In the genomic region with DNA sequence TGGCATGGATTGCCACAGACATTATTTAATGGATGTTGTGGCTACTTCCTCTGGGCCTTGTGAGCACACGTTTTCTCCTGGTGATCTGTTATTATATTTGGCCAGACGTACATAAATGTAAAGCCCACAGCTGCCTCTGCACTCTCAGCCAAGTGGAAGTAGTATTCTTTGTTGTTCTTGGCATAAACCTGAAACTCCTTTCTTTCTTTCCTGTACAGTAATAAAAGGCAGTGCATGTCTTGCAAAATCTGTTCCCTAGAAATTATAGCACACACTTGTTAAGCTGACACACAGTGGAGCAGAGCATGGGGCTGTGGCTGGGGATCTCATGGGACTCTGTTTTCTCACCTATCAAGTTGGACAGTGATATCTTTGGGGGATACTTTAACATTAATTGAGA, we compare ENCODE assay signal across 15 cellular contexts. TPM values are rescaled to one million over a fixed set of nuclear protein-coding genes. Genes with fewer than 3 reads are reported as not detected.
DNase-seq lines count a peak whose midpoint lies in the region; ATAC-seq and TF ChIP-seq lines count a peak whose summit lies in the region.
"Had no signal": no experiment of that assay in that cellular context is flagged by ENCODE, and none has a peak within 500 bp of the region (broad histone marks: within the 10 kb centered on the region; RNA-seq: fewer than 3 reads in every experiment).

No MANE protein-coding gene starts in this region.

- peaks cover 64 to 93% of the 10 kb centered on the region in 2 experiments for H3K79me1 ChIP-seq in IMR-90 (ENCODE audit: low read depth in 1 of 2, low read length in 2 of 2)

- H3K18ac ChIP-seq in IMR-90 (ENCODE audit: low read depth, low read length): no peak overlapping the region

- H2AK5ac ChIP-seq in IMR-90 (ENCODE audit: low read depth, low read length): no peak overlapping the region

- H2BK20ac ChIP-seq in IMR-90 (ENCODE audit: low read depth, low read length): no peak overlapping the region

- CTCF ChIA-PET in AG04449 (lab: Yijun Ruan, JAX) (interaction anchor here (1.1 to 3.5 kb wide), 6 partner anchors 8 to 357 kb away, joined by 3 to 19 read pairs (median 6); a partner anchor contains a TSS), IMR-90 (lab: Yijun Ruan, JAX) (no interaction called here)

- no CpG with 5 or more reads among the region's 2 CpGs for WGBS in IMR-90 (ENCODE audit: extremely low coverage in 2 of 2, insufficient read length in 1 of 2), 2 experiments

- in situ Hi-C loops in IMR-90 (cut with MboI; ENCODE audit: low sequenced_read_pairs): loop anchor here (25.0 kb wide), 3 partner anchors 613 to 1137 kb away; a partner anchor contains a TSS

- H3K4me3 ChIP-seq in AG04449 (ENCODE audit: low read depth, low read length) (no peak overlapping the region), IMR-90 (ENCODE audit: insufficient read depth, low read depth, low read length) (no peak overlapping the region), foreskin fibroblast (ENCODE audit: low read depth in 1 of 2, low read length in 2 of 2) (no peak overlapping the region)
- H3K4me3 ChIP-seq: esophagus muscularis mucosa, SJSA1, testis had no signal

- no peak overlapping the region for H4K5ac ChIP-seq in IMR-90 (ENCODE audit: low read depth, low read length)

- peak; percentile 15 for ATAC-seq in IMR-90 (ENCODE audit: low read depth)

- DNase-seq in AG04449 (ENCODE audit: low read depth, low spot score) (peak; percentile 84), IMR-90 (peak; percentile 93), astrocyte of the hippocampus (ENCODE audit: low read depth, low spot score) (peak; percentile 40), foreskin fibroblast (peak; percentile 76 to 87), NCI-H1092 (lab: John Stamatoyannopoulos, UW) (no peak), cardiac septum (ENCODE audit: low spot score) (no peak), SIG-M5 treated with dmso at 0.1 percent for 504 hours (lab: John Stamatoyannopoulos, UW; ENCODE audit: unreplicated experiment) (no peak), T-helper 2 cell (no peak)
- DNase-seq: Calu3, H9, NCI-H187 treated with DMSO at 0.1 percent for 48 hours, testis, WERI-Rb-1 had no signal

- no peak overlapping the region for H2BK120ac ChIP-seq in IMR-90 (ENCODE audit: low read depth, low read length)

- H3K14ac ChIP-seq in IMR-90 (replicated peaks; ENCODE audit: low read depth, low read length): no peak overlapping the region

- POLR2A ChIA-PET in AG04449 (lab: Yijun Ruan, JAX) (no interaction called here), IMR-90 (lab: Charles Lee; ENCODE audit: unreplicated experiment) (no interaction called here)

- intact Hi-C loops in IMR-90 (cut with micrococcal nuclease): no loop called here
- intact Hi-C loops in cardiac septum (cut with DNase I): no loop called here

- H3K9ac ChIP-seq in IMR-90 (ENCODE audit: low read depth, low read length): no peak overlapping the region

- H4K8ac ChIP-seq in IMR-90 (ENCODE audit: low read depth in 2 of 2, low read length in 2 of 2): no peak overlapping the region

- no TSS peak for BruUV-seq in IMR-90 (replicated peaks; lab: Mats Ljungman, UMichigan)

- H4K91ac ChIP-seq in IMR-90 (ENCODE audit: insufficient read depth, low read depth, low read length): no peak overlapping the region

- no peak for TF ChIP-seq POLR2A in IMR-90 (IDR thresholded peaks at IDR 0.05; ENCODE audit: low read depth, low read length)

- no peak overlapping the region for H2BK5ac ChIP-seq in IMR-90 (ENCODE audit: low read depth, low read length, poor library complexity, severe bottlenecking)

- no peaks in the 10 kb centered on the region for H3K9me3 ChIP-seq in IMR-90 (ENCODE audit: control insufficient read depth, insufficient read depth, low read length)
- H3K9me3 ChIP-seq: esophagus muscularis mucosa, SJSA1, testis had no signal

- no peak overlapping the region for H2AFZ ChIP-seq in IMR-90 (replicated peaks; ENCODE audit: low read length, poor library complexity)

- TF ChIP-seq CTCF in AG04449 (IDR thresholded peaks at IDR 0.05; ENCODE audit: insufficient read depth, low read length, missing control alignments) (no peak), IMR-90 (conservative IDR thresholded peaks at IDR 0.05; ENCODE audit: low read depth, low read length) (no peak), foreskin fibroblast (IDR thresholded peaks at IDR 0.05; ENCODE audit: low read depth, low read length) (no peak)

- peaks cover 79% of the 10 kb centered on the region for H4K20me1 ChIP-seq in IMR-90 (ENCODE audit: insufficient read depth, low read length)

- no peaks in the 10 kb centered on the region for H3K27me3 ChIP-seq in IMR-90 (ENCODE audit: control insufficient read depth, insufficient read depth, low read length)
- H3K27me3 ChIP-seq: esophagus muscularis mucosa, SJSA1, testis had no signal

- peak overlapping the region; percentile 2; the same call in 1 of the 2 replicates for H3K4me2 ChIP-seq in IMR-90 (ENCODE audit: low read depth, low read length)

- no peak for TF ChIP-seq RAD21 in IMR-90 (IDR thresholded peaks at IDR 0.05; ENCODE audit: low read length)

- H3K4me1 ChIP-seq in IMR-90 (ENCODE audit: control insufficient read depth, insufficient read depth, low read length): peaks cover 45% of the 10 kb centered on the region

- H3K36me3 ChIP-seq in IMR-90 (ENCODE audit: control insufficient read depth, insufficient read depth, low read length): peaks cover 5% of the 10 kb centered on the region; the same call in 1 of the 2 replicates
- H3K36me3 ChIP-seq: SJSA1 had no signal

- no peak overlapping the region for H3K27ac ChIP-seq in IMR-90 (ENCODE audit: insufficient read depth, low read length)
- H3K27ac ChIP-seq: esophagus muscularis mucosa, SJSA1, testis, WERI-Rb-1 had no signal

- no peak overlapping the region for H3K4ac ChIP-seq in IMR-90 (ENCODE audit: low read depth, low read length)

- H2AK9ac ChIP-seq in IMR-90 (replicated peaks; ENCODE audit: low read depth, low read length, poor library complexity): no peak overlapping the region

- H3K23ac ChIP-seq in IMR-90 (ENCODE audit: low read depth, low read length): no peak overlapping the region

- no peak overlapping the region for H3K56ac ChIP-seq in IMR-90 (ENCODE audit: extremely low read depth, insufficient read depth, low read length)

- dilution Hi-C loops in IMR-90 (cut with HindIII; ENCODE audit: low sequenced_read_pairs, unreplicated experiment): no loop called here

- H2BK15ac ChIP-seq in IMR-90 (ENCODE audit: low read depth, low read length): no peak overlapping the region

- H3K9me1 ChIP-seq in IMR-90 (ENCODE audit: insufficient read depth, low read length): peaks cover 48% of the 10 kb centered on the region

TF ChIP-seq in IMR-90, 13 proteins besides CTCF, POLR2A, EP300 and RAD21:
- TF ChIP-seq CEBPB (IDR thresholded peaks at IDR 0.05; ENCODE audit: low read depth, low read length): peak; percentile 72
- TF ChIP-seq MAFK (IDR thresholded peaks at IDR 0.05; ENCODE audit: low read depth, low read length): no peak
- TF ChIP-seq FOS (IDR thresholded peaks at IDR 0.05; ENCODE audit: low read depth, low read length): no peak

RNA-seq across cellular contexts. Expression of a gene that starts 20.8 kb away (rescaled TPM):
- total RNA-seq in IMR-90 (2012; rRNA removed): 70.3 and 70.8 TPM in 2 replicates
- 26.3 and 29.8 TPM in 2 replicates for polyA plus RNA-seq in IMR-90 (2012; rRNA removed)
- 13.5 and 16.4 TPM in 2 replicates for polyA plus RNA-seq in IMR-90 (2012; cell fraction: cytosol; rRNA removed)
- 5.1 and 13.1 TPM in 2 replicates for polyA plus RNA-seq in IMR-90 (2012; cell fraction: nucleus; rRNA removed; ENCODE audit: low replicate concordance)
- 28.9 TPM for total RNA-seq in cardiac septum

Comparison
In these comparisons a context has a peak if more than half of its experiments do, and no peak if none do; other contexts are left out.
1. DNase-seq: peak in AG04449 (single experiment), IMR-90 (single experiment), astrocyte of the hippocampus (single experiment) and foreskin fibroblast (2 of 2); none in NCI-H1092 (single experiment), cardiac septum (single experiment), SIG-M5 treated with dmso at 0.1 percent for 504 hours (single experiment) and T-helper 2 cell (0 of 5).